In genomic region chr2:169464508-169465386, GRCh38 we compare ENCODE assay signal across 13 cellular contexts. TPM values are rescaled to one million over a fixed set of nuclear protein-coding genes. Genes with fewer than 3 reads are reported as not detected.
DNase-seq lines count a peak whose midpoint lies in the region; ATAC-seq, FAIRE-seq and TF ChIP-seq lines count a peak whose summit lies in the region.
"Had no signal": no experiment of that assay in that cellular context is flagged by ENCODE, and none has a peak within 500 bp of the region (broad histone marks: within the 10 kb centered on the region; RNA-seq: fewer than 3 reads in every experiment).

No MANE protein-coding gene starts in this region.

- H3K27ac ChIP-seq in upper lobe of right lung = no peak overlapping the region
- H3K27ac ChIP-seq: ascending aorta, KMS-11, psoas muscle had no signal

- H3K9me3 ChIP-seq in upper lobe of right lung = no peaks in the 10 kb centered on the region
- H3K9me3 ChIP-seq: ascending aorta, psoas muscle had no signal

- no peak for DNase-seq in D721Med (ENCODE audit: insufficient read length, low spot score)
- DNase-seq in KG1 (lab: John Stamatoyannopoulos, UW) = peak; percentile 20
- DNase-seq in SKM-1 (lab: John Stamatoyannopoulos, UW; ENCODE audit: unreplicated experiment) = peak; percentile 11
- DNase-seq in myocyte (ENCODE audit: low read depth) = peak; percentile 0
- no peak for DNase-seq in AG08396 (ENCODE audit: low spot score)
- no peak for DNase-seq in upper lobe of right lung
- DNase-seq in frontal cortex (ENCODE audit: low spot score in 2 of 2) = no peak
- DNase-seq: activated CD8-positive, alpha-beta memory T cell treated with anti-CD3 and anti-CD28 coated beads for 24 hours; effector CD4-positive, alpha-beta T cell; psoas muscle had no signal

- TF ChIP-seq CTCF in D721Med (IDR thresholded peaks at IDR 0.05; ENCODE audit: insufficient read depth, missing control alignments) = no peak
- TF ChIP-seq CTCF in upper lobe of right lung (IDR thresholded peaks at IDR 0.05) = no peak

- ATAC-seq in upper lobe of right lung = no peak

- no peak overlapping the region for H3K4me3 ChIP-seq in upper lobe of right lung
- H3K4me3 ChIP-seq: ascending aorta, psoas muscle had no signal

- FAIRE-seq in D721Med (lab: Jason Lieb, UNC) (peak; percentile 35), frontal cortex (lab: Jason Lieb, UNC) (no peak)

- no peaks in the 10 kb centered on the region for H3K4me1 ChIP-seq in upper lobe of right lung
- H3K4me1 ChIP-seq: ascending aorta, psoas muscle had no signal

- intact Hi-C loops in upper lobe of right lung (cut with DNase I) = no loop called here

- H3K36me3 ChIP-seq in upper lobe of right lung = no peaks in the 10 kb centered on the region
- H3K36me3 ChIP-seq: ascending aorta had no signal

- no peaks in the 10 kb centered on the region for H3K27me3 ChIP-seq in upper lobe of right lung
- H3K27me3 ChIP-seq: ascending aorta had no signal

RNA-seq across cellular contexts. Expression of gene BBS5, which starts 14.5 kb away (rescaled TPM):
- total RNA-seq in myocyte (4.4 and 5.8 TPM in 2 replicates), upper lobe of right lung (6.0 TPM), frontal cortex (12.6 TPM)
- 4.1 TPM for polyA plus RNA-seq in myocyte (2012)

RNA-seq across cellular contexts. Expression of gene KLHL41, which starts 44.8 kb away (rescaled TPM):
- 1,702 and 1,869 TPM in 2 replicates for total RNA-seq in myocyte
- polyA plus RNA-seq in myocyte (2012) = 209 TPM
- 0.61 TPM for total RNA-seq in upper lobe of right lung
- total RNA-seq in frontal cortex = 4.1 TPM
- total RNA-seq: NCI-H460 had no signal

Comparison
In these comparisons a context has a peak if more than half of its experiments do, and no peak if none do; other contexts are left out.
1. DNase-seq: peak in KG1 (single experiment), SKM-1 (single experiment) and myocyte (single experiment); none in D721Med (single experiment), AG08396 (single experiment), upper lobe of right lung (single experiment) and frontal cortex (0 of 2).
2. RNA of gene KLHL41, which starts 44.8 kb away (total RNA-seq): 1,702 to 1,869 TPM in myocyte; 4.1 TPM in frontal cortex (single experiment) and 0.61 TPM in upper lobe of right lung (single experiment); every median in the first group is over 100 times any median in the second.